Comparison of ENCODE assay signal across 18 cellular contexts in genomic region chr3:141928626-141929270, GRCh38. TPM values are rescaled to one million over a fixed set of nuclear protein-coding genes. Genes with fewer than 3 reads are reported as not detected.
DNase-seq lines count a peak whose midpoint lies in the region; ATAC-seq and TF ChIP-seq lines count a peak whose summit lies in the region.
"Had no signal": no experiment of that assay in that cellular context is flagged by ENCODE, and none has a peak within 500 bp of the region (broad histone marks: within the 10 kb centered on the region; RNA-seq: fewer than 3 reads in every experiment).

No MANE protein-coding gene starts in this region.

- no peaks in the 10 kb centered on the region for H3K4me1 ChIP-seq in DND-41 (ENCODE audit: insufficient read depth, low read length)
- H3K4me1 ChIP-seq in H9 (ENCODE audit: insufficient read depth, low read length), result no peaks in the 10 kb centered on the region
- no peaks in the 10 kb centered on the region for H3K4me1 ChIP-seq in esophagus squamous epithelium
- H3K4me1 ChIP-seq: HAP-1, pancreas had no signal

- no peak overlapping the region for H2AK5ac ChIP-seq in H9 (ENCODE audit: insufficient read length, low read length)

- H3K27ac ChIP-seq in DND-41 (ENCODE audit: low read length) (no peak overlapping the region), H9 (ENCODE audit: insufficient read length, low read depth, low read length) (no peak overlapping the region), esophagus squamous epithelium (no peak overlapping the region)
- H3K27ac ChIP-seq: coronary artery, pancreas had no signal

- H3K36me3 ChIP-seq in DND-41 (ENCODE audit: insufficient read depth, low read length), result peaks cover 55% of the 10 kb centered on the region
- peaks cover 0 to 55% (median 11%) of the 10 kb centered on the region in 3 donors for H3K36me3 ChIP-seq in esophagus squamous epithelium
- H3K36me3 ChIP-seq: pancreas had no signal

- H3T11ph ChIP-seq in H9 (ENCODE audit: low read length), result no peak overlapping the region

- H3K9me3 ChIP-seq in DND-41 (ENCODE audit: insufficient read depth, low read length, severe bottlenecking) (no peaks in the 10 kb centered on the region), H9 (ENCODE audit: control insufficient read depth, low read depth, low read length) (no peaks in the 10 kb centered on the region), esophagus squamous epithelium (no peaks in the 10 kb centered on the region)
- H3K9me3 ChIP-seq: HAP-1, pancreas had no signal

- no peak overlapping the region for H4K8ac ChIP-seq in H9 (replicated peaks; ENCODE audit: insufficient read length, low read depth, low read length)

- TF ChIP-seq POLR2A in esophagus squamous epithelium (IDR thresholded peaks at IDR 0.05), result no peak

- H4K91ac ChIP-seq in H9 (ENCODE audit: insufficient read length, low read depth, low read length), result no peak overlapping the region

- no peaks in the 10 kb centered on the region for H3K9me3 Mint-ChIP-seq in H9
- no peaks in the 10 kb centered on the region for H3K9me3 Mint-ChIP-seq in chondrocyte (ENCODE audit: low read depth)
- H3K9me3 Mint-ChIP-seq in nephron progenitor cell, result no peaks in the 10 kb centered on the region

- H3K4ac ChIP-seq in H9 (ENCODE audit: low read depth, low read length), result no peak overlapping the region

- H2BK15ac ChIP-seq in H9 (ENCODE audit: low read depth, low read length), result no peak overlapping the region

- no peak for TF ChIP-seq CTCF in DND-41 (IDR thresholded peaks at IDR 0.05; ENCODE audit: borderline replicate concordance, extremely low read depth, low read length, poor library complexity, severe bottlenecking)
- no peak for TF ChIP-seq CTCF in H9 (conservative IDR thresholded peaks at IDR 0.05)
- no peak for TF ChIP-seq CTCF in chondrocyte (IDR thresholded peaks at IDR 0.05)
- TF ChIP-seq CTCF in nephron progenitor cell (IDR thresholded peaks at IDR 0.05), result no peak
- no peak for TF ChIP-seq CTCF in esophagus squamous epithelium (IDR thresholded peaks at IDR 0.05)

- H3K4me1 Mint-ChIP-seq in H9, result peaks cover 7 to 10% of the 10 kb centered on the region in 2 experiments
- H3K4me1 Mint-ChIP-seq in chondrocyte (ENCODE audit: low read depth), result no peaks in the 10 kb centered on the region
- H3K4me1 Mint-ChIP-seq in nephron progenitor cell, result peaks cover 5% of the 10 kb centered on the region

- no peaks in the 10 kb centered on the region for H3K27me3 ChIP-seq in DND-41 (ENCODE audit: insufficient read depth, low read length, poor library complexity)
- no peaks in the 10 kb centered on the region for H3K27me3 ChIP-seq in H9 (ENCODE audit: insufficient read depth, low read length)
- no peaks in the 10 kb centered on the region for H3K27me3 ChIP-seq in esophagus squamous epithelium
- H3K27me3 ChIP-seq: pancreas had no signal

- H4K20me1 ChIP-seq in DND-41 (ENCODE audit: insufficient read depth, low read length) (no peaks in the 10 kb centered on the region), H9 (ENCODE audit: control insufficient read depth, insufficient read depth, insufficient read length) (no peaks in the 10 kb centered on the region)

- H3K27ac Mint-ChIP-seq in H9, result peak overlapping the region in 2 of 3 experiments; percentile 2 to 22; a peak in 3 of 7 replicates
- peak overlapping the region; percentile 32 for H3K27ac Mint-ChIP-seq in chondrocyte (ENCODE audit: unreplicated experiment)
- H3K27ac Mint-ChIP-seq in nephron progenitor cell, result peak overlapping the region; percentile 83

- H3K4me3 ChIP-seq in DND-41 (ENCODE audit: low read depth in 1 of 2, low read length in 2 of 2), result no peak overlapping the region
- H3K4me3 ChIP-seq in esophagus squamous epithelium, result no peak overlapping the region
- H3K4me3 ChIP-seq: coronary artery, HAP-1, pancreas had no signal

- H2BK5ac ChIP-seq in H9 (ENCODE audit: insufficient read length, low read length), result no peak overlapping the region

- H4K5ac ChIP-seq in H9 (ENCODE audit: insufficient read length, low read depth, low read length), result no peak overlapping the region

- H3K18ac ChIP-seq in H9 (ENCODE audit: insufficient read length, low read depth, low read length), result no peak overlapping the region

- DNase-seq in DND-41 (peak; percentile 5), H9 (no peak), chondrocyte (ENCODE audit: low spot score) (no peak), nephron progenitor cell (no peak), esophagus squamous epithelium (lab: John Stamatoyannopoulos, UW) (no peak), NCI-H1417 (lab: John Stamatoyannopoulos, UW) (no peak)
- no peak for DNase-seq in stimulated activated CD4-positive, alpha-beta T cell treated with anti-CD3 and anti-CD28 coated beads, Interleukin-4, amount 100 ng/mL, for 24 hours
- DNase-seq: activated CD4-positive, CD25-positive, alpha-beta regulatory T cell treated with anti-CD3 and anti-CD28 coated beads, Interleukin-2, amount 50 U/mL, for 72 hours; activated gamma-delta T cell treated with Interleukin-2 at 50 U/mL for 16 hours; foreskin fibroblast; hippocampal formation; KG1; NCI-H1048; NCI-H526 treated with DMSO at 0.1 percent for 48 hours; pancreas; stimulated activated CD4-positive, alpha-beta T cell treated with anti-CD3 and anti-CD28 coated beads, Interleukin-4, amount 100 ng/mL, for 1 hour had no signal

- no CpG with 5 or more reads among the region's 15 CpGs for WGBS in H9 (ENCODE audit: extremely low coverage, insufficient read length, low lambda C conversion rate)
- 84 to 86% methylated on average over 14 to 15 of the region's 15 CpGs for WGBS in esophagus squamous epithelium, 2 donors

- H3K27me3 Mint-ChIP-seq in H9 (ENCODE audit: low read depth) (no peaks in the 10 kb centered on the region), chondrocyte (ENCODE audit: low read depth) (no peaks in the 10 kb centered on the region), nephron progenitor cell (ENCODE audit: low read depth, poor library complexity) (peaks cover 7% of the 10 kb centered on the region)

- intact Hi-C loops in esophagus squamous epithelium (cut with DNase I), result no loop called here

- H3K36me3 Mint-ChIP-seq in H9 (ENCODE audit: insufficient read depth in 1 of 3, low read depth in 3 of 3) (peaks cover 22 to 40% (median 31%) of the 10 kb centered on the region in 3 experiments), chondrocyte (ENCODE audit: low read depth) (peaks cover 19% of the 10 kb centered on the region), nephron progenitor cell (ENCODE audit: low read depth) (peaks cover 45% of the 10 kb centered on the region)

- no peak overlapping the region for H3K9ac ChIP-seq in DND-41 (ENCODE audit: low read depth, low read length)
- H3K9ac ChIP-seq in H9 (ENCODE audit: extremely low read depth, insufficient read length, low read length), result no peak overlapping the region

- H3K4me2 ChIP-seq in DND-41 (ENCODE audit: insufficient read depth, low read length) (no peak overlapping the region), H9 (ENCODE audit: insufficient read depth, insufficient read length, low read length) (no peak overlapping the region)

- no peak overlapping the region for H2BK12ac ChIP-seq in H9 (ENCODE audit: insufficient read length, low read depth, low read length)

- H3K79me1 ChIP-seq in H9 (ENCODE audit: insufficient read depth, low read depth, low read length, poor library complexity, severe bottlenecking), result no peaks in the 10 kb centered on the region

- no peaks in the 10 kb centered on the region for H3K79me2 ChIP-seq in DND-41 (ENCODE audit: insufficient read depth, low read length)
- no peaks in the 10 kb centered on the region for H3K79me2 ChIP-seq in H9 (ENCODE audit: insufficient read depth, low read length)

- H2BK120ac ChIP-seq in H9 (ENCODE audit: low read depth, low read length, poor library complexity, severe bottlenecking), result no peak overlapping the region

- H3K4me3 Mint-ChIP-seq in H9 (no peak overlapping the region), chondrocyte (ENCODE audit: unreplicated experiment) (no peak overlapping the region), nephron progenitor cell (no peak overlapping the region)

- H3K14ac ChIP-seq in H9 (ENCODE audit: insufficient read depth, low read length), result no peak overlapping the region

- H3K56ac ChIP-seq in H9 (ENCODE audit: insufficient read length, low read depth, low read length), result no peak overlapping the region

- no peak for ATAC-seq in DND-41 (ENCODE audit: insufficient read depth, low read depth)
- ATAC-seq: pancreas had no signal

- no peak overlapping the region for H3K23ac ChIP-seq in H9 (ENCODE audit: insufficient read length, low read depth, low read length)

- H2BK20ac ChIP-seq in H9 (ENCODE audit: low read depth, low read length, poor library complexity, severe bottlenecking), result no peak overlapping the region

- H2AFZ ChIP-seq in DND-41 (ENCODE audit: low read depth, low read length) (no peak overlapping the region), H9 (ENCODE audit: low read length) (no peak overlapping the region)

- no peaks in the 10 kb centered on the region for H3K23me2 ChIP-seq in H9 (ENCODE audit: insufficient read length, low read depth, low read length, poor library complexity, severe bottlenecking)

RNA-seq across cellular contexts. Expression of gene ATP1B3, which starts 52.3 kb away (rescaled TPM):
- 223 and 250 TPM in 2 replicates for total RNA-seq in H9 (2021)
- total RNA-seq in chondrocyte, result 143 to 165 TPM (median 161 TPM) in 3 replicates
- 100 to 1,000 TPM in 3 of 4 donors, 10 to 100 TPM in 1; 61.0 to 160 (median 126) TPM for total RNA-seq in esophagus squamous epithelium

Comparison
In these comparisons a context has a peak if more than half of its experiments do, and no peak if none do; other contexts are left out.
1. H3K27ac Mint-ChIP-seq: peak in every context shown above with its lines; median percentile 83 in nephron progenitor cell; 32 in chondrocyte; 12 in H9.